ENCODE assay signal across 9 cellular contexts in the genomic region with DNA sequence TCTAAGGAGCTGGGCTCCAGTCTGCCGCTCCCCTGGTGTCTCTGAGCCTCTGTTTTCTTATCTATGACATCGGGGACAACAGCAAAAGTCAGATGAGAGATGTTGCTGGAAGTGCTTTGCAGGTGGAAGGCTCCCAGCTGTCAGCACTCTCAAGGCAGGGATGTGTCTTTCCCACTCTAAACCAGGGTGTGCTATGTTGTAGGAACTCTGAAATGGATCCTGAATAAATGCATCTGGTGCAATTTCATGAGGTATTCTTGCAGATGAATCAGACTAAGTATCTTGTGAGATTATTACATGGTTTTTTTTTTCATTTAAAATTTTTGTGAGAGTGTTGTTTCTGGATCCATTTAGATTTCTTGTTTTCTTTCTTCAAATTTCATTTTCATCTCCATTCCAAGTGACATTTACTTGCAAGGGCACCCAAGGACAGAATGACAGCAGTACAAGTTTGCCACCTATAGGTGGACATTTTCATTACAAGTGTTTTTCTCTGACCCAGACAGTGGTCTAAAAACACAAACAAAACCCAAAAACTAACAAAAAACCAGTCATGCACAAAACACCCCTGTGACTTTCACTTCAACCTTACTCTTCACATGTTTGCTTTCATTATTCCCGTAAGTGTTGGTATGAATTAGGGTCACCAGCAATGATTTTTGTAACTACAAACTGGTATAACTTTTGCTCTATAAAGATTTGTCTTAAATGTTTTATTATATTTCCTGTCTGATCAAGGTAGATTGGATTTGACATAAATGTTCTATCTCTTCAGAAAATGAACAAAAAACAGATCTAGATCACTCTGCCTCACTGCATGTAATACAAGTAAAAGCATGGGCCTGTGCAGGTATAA. TPM values are rescaled to one million over a fixed set of nuclear protein-coding genes. Genes with fewer than 3 reads are reported as not detected.
A peak's percentile ranks its signal among the peaks of the same experiment; 100 is the strongest.
DNase-seq lines count a peak whose midpoint lies in the region; ATAC-seq and TF ChIP-seq lines count a peak whose summit lies in the region.
"Had no signal": no experiment of that assay in that cellular context is flagged by ENCODE, and none has a peak within 500 bp of the region (broad histone marks: within the 10 kb centered on the region; RNA-seq: fewer than 3 reads in every experiment).

No MANE protein-coding gene starts in this region.

- CTCF ChIA-PET in PC-3 (lab: Charles Lee), result no interaction called here

- H3K79me2 ChIP-seq in PC-3 (ENCODE audit: low read length), result no peaks in the 10 kb centered on the region

- WGBS in esophagus muscularis mucosa, result 64% methylated on average over 3 of the region's 3 CpGs

- H3F3A ChIP-seq in PC-3 (ENCODE audit: low read length, unreplicated experiment), result no peaks in the 10 kb centered on the region

- ATAC-seq in GM19351 (IDR thresholded peaks at IDR 0.05; ENCODE audit: unreplicated experiment) (peak; percentile 55), HG03378 (IDR thresholded peaks at IDR 0.05; ENCODE audit: unreplicated experiment) (peak; percentile 47), PC-3 (peak; percentile 47; the same call in 1 of the 2 replicates), HG02840 (IDR thresholded peaks at IDR 0.05; ENCODE audit: low FRiP score, unreplicated experiment) (no peak)

- no peaks in the 10 kb centered on the region for H3K9me3 ChIP-seq in PC-3 (ENCODE audit: low read length)
- H3K9me3 ChIP-seq in esophagus muscularis mucosa, result no peaks in the 10 kb centered on the region
- H3K9me3 ChIP-seq in MG63, result no peaks in the 10 kb centered on the region

- no TSS peak for BruUV-seq in PC-3 (replicated peaks; lab: Mats Ljungman, UMichigan)

- H3K36me3 ChIP-seq in PC-3 (ENCODE audit: low read depth, low read length), result no peaks in the 10 kb centered on the region
- H3K36me3 ChIP-seq in esophagus muscularis mucosa, result no peaks in the 10 kb centered on the region
- H3K36me3 ChIP-seq in MG63, result no peaks in the 10 kb centered on the region

- peak; percentile 75 for TF ChIP-seq CTCF in PC-3 (conservative IDR thresholded peaks at IDR 0.05; ENCODE audit: low read depth, low read length)
- peak; percentile 35 to 60 (median 55) for TF ChIP-seq CTCF in esophagus muscularis mucosa (IDR thresholded peaks at IDR 0.05)

- H3K27ac ChIP-seq in PC-3 (ENCODE audit: low read length) (no peak overlapping the region), esophagus muscularis mucosa (replicated peaks in 1 of 4) (no peak overlapping the region)

- H3K9me2 ChIP-seq in PC-3 (replicated peaks; ENCODE audit: low read length), result no peaks in the 10 kb centered on the region

- intact Hi-C loops in PC-3 (cut with micrococcal nuclease) (loop anchor here (1.0 to 10.0 kb wide), 5 partner anchors 93 to 372 kb away; no protein-coding TSS in a partner anchor), esophagus muscularis mucosa (cut with DNase I) (loop anchor here (5.0 kb wide), 1 partner anchor 362 kb away; no protein-coding TSS in a partner anchor)

- POLR2A ChIA-PET in PC-3 (lab: Charles Lee; ENCODE audit: unreplicated experiment), result no interaction called here

- H3K4me3 ChIP-seq in PC-3 (ENCODE audit: low read length) (no peak overlapping the region), esophagus muscularis mucosa (no peak overlapping the region), MG63 (no peak overlapping the region)

- H3K27me3 ChIP-seq in PC-3 (ENCODE audit: low read length), result no peaks in the 10 kb centered on the region
- peaks cover 0 to 21% (median 0%) of the 10 kb centered on the region in 4 donors for H3K27me3 ChIP-seq in esophagus muscularis mucosa
- H3K27me3 ChIP-seq in MG63, result no peaks in the 10 kb centered on the region

- H3K9ac ChIP-seq in PC-3 (ENCODE audit: low read length), result no peak overlapping the region

- H2AFZ ChIP-seq in PC-3 (ENCODE audit: low read length), result no peak overlapping the region

- TF ChIP-seq EP300 in esophagus muscularis mucosa (IDR thresholded peaks at IDR 0.05), result no peak

- H4K20me1 ChIP-seq in PC-3 (ENCODE audit: low read length), result no peaks in the 10 kb centered on the region

- DNase-seq in DMS53 treated with DMSO at 0.1 percent for 48 hours (lab: John Stamatoyannopoulos, UW; ENCODE audit: unreplicated experiment) (peak; percentile 24), PC-3 (peak; percentile 65), esophagus muscularis mucosa (ENCODE audit: extremely low spot score) (no peak), putamen (ENCODE audit: low spot score) (peak; percentile 12), MG63 (no peak)
- DNase-seq: right cardiac atrium had no signal

- no peak for TF ChIP-seq POLR2A in esophagus muscularis mucosa (IDR thresholded peaks at IDR 0.05; ENCODE audit: low read depth)

- peaks cover 11% of the 10 kb centered on the region for H3K4me1 ChIP-seq in PC-3 (ENCODE audit: insufficient read depth, low read length)
- H3K4me1 ChIP-seq in esophagus muscularis mucosa, result no peaks in the 10 kb centered on the region

- H3K4me2 ChIP-seq in PC-3 (ENCODE audit: low read length), result no peak overlapping the region

RNA-seq across cellular contexts. Expression of gene SIM1, which starts 14.7 kb away (rescaled TPM):
- total RNA-seq in PC-3 (2014; rRNA removed) (not detected in 2 replicates), esophagus muscularis mucosa (not detected)
- total RNA-seq in MG63 (2014; rRNA removed; shearing (Covaris generic); ENCODE audit: low replicate concordance), result 1.7 and 2.4 TPM in 2 replicates
- total RNA-seq: right cardiac atrium had no signal

Comparison
In these comparisons a context has a peak if more than half of its experiments do, and no peak if none do; other contexts are left out.
1. DNase-seq: peak in DMS53 treated with DMSO at 0.1 percent for 48 hours (single experiment), PC-3 (single experiment) and putamen (single experiment); none in esophagus muscularis mucosa (single experiment) and MG63 (single experiment).